8 cellular contexts compared by ENCODE assay signal in the genomic region with DNA sequence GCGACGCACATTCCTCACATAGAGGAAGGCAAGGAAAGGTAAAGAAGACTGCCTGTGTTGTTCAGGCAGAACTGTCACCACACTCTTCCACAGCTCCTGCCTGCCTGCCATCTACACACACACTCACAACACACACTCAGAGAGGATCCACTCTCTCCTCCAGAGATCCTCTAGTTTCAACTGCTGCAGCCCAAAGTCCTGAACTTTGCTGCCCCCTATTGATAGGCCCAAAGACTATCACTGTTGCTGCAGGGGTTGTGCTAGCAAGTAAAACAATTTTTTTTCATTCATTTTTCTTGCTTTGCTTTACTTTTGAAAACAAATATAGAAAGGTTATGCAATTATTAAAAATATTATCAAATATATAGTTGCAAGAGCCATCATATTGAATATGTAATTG. TPM values are rescaled to one million over a fixed set of nuclear protein-coding genes. Genes with fewer than 3 reads are reported as not detected.
A peak's percentile ranks its signal among the peaks of the same experiment; 100 is the strongest.
DNase-seq lines count a peak whose midpoint lies in the region; ATAC-seq and TF ChIP-seq lines count a peak whose summit lies in the region.

No MANE protein-coding gene starts in this region.

- peaks cover 16% of the 10 kb centered on the region for H3K27me3 Mint-ChIP-seq in WTC11 (ENCODE audit: low read depth)

- TF ChIP-seq CTCF in GM13976 (IDR thresholded peaks at IDR 0.05; ENCODE audit: borderline replicate concordance, control extremely low read depth, extremely low read depth, insufficient read depth, missing control alignments) (peak; percentile 53), WTC11 (IDR thresholded peaks at IDR 0.05) (peak; percentile 66)

- H3K4me1 Mint-ChIP-seq in WTC11 = peaks cover 2% of the 10 kb centered on the region; the same call in 1 of the 2 replicates

- in situ Hi-C loops in GM13976 (cut with MboI; ENCODE audit: low sequenced_read_pairs, unreplicated experiment) = no loop called here

- no peak overlapping the region for H3K27ac Mint-ChIP-seq in WTC11

- ATAC-seq in WTC11 = peak; percentile 94
- no peak for ATAC-seq in GM18867 (IDR thresholded peaks at IDR 0.05; ENCODE audit: unreplicated experiment)
- no peak for ATAC-seq in GM19351 (IDR thresholded peaks at IDR 0.05; ENCODE audit: unreplicated experiment)

- DNase-seq in Ammon's horn (ENCODE audit: low spot score) = peak; percentile 85
- peak; percentile 32 for DNase-seq in GM13976 (ENCODE audit: low spot score)
- peak; percentile 27 for DNase-seq in NCI-H2029 treated with DMSO at 0.1 percent for 48 hours (lab: John Stamatoyannopoulos, UW)
- peak; percentile 56 for DNase-seq in WTC11 (ENCODE audit: low spot score)
- peak in 39 of 42 donors; percentile 18 to 84 (median 69) for DNase-seq in head of caudate nucleus
- DNase-seq in retina = peak; percentile 54

- H3K4me3 Mint-ChIP-seq in WTC11 = no peak overlapping the region

- intact Hi-C loops in head of caudate nucleus (cut with DNase I) = no loop called here

- POLR2A ChIA-PET in WTC11 (lab: Charles Lee) = interaction anchor here (0.5 kb wide), 1 partner anchor 777 kb away, joined by 3 read pairs; no protein-coding TSS in a partner anchor

- H3K9me3 Mint-ChIP-seq in WTC11 = peaks cover 13% of the 10 kb centered on the region

- peaks cover 14% of the 10 kb centered on the region for H3K36me3 Mint-ChIP-seq in WTC11

- CTCF ChIA-PET in WTC11 (lab: Charles Lee) = interaction anchor here (0.6 to 3.9 kb wide), 15 partner anchors 11 to 1087 kb away, joined by 3 to 32 read pairs (median 4); a partner anchor contains a TSS

TF ChIP-seq in WTC11, 78 proteins besides CTCF, POLR2A, EP300 and RAD21:
- TF ChIP-seq RORB (CRISPR knock-in tag; IDR thresholded peaks at IDR 0.05) (no peak), ZNF671 (CRISPR knock-in tag; IDR thresholded peaks at IDR 0.05) (no peak), EMX1 (CRISPR knock-in tag; IDR thresholded peaks at IDR 0.05) (no peak), NFYB (CRISPR knock-in tag; conservative IDR thresholded peaks at IDR 0.05; ENCODE audit: low read depth) (no peak), OVOL2 (CRISPR knock-in tag; IDR thresholded peaks at IDR 0.05; ENCODE audit: borderline replicate concordance) (no peak), ZNF138 (CRISPR knock-in tag; conservative IDR thresholded peaks at IDR 0.05) (no peak), CBFB (CRISPR knock-in tag; IDR thresholded peaks at IDR 0.05; ENCODE audit: low read depth) (no peak), PRRX2 (CRISPR knock-in tag; IDR thresholded peaks at IDR 0.05) (no peak), RELA (CRISPR knock-in tag; IDR thresholded peaks at IDR 0.05; ENCODE audit: borderline replicate concordance) (no peak), JAZF1 (CRISPR knock-in tag; IDR thresholded peaks at IDR 0.05) (no peak), ZNF416 (CRISPR knock-in tag; IDR thresholded peaks at IDR 0.05) (no peak), ZNF423 (CRISPR knock-in tag; IDR thresholded peaks at IDR 0.05) (no peak), TEAD1 (CRISPR knock-in tag; IDR thresholded peaks at IDR 0.05) (no peak), SP1 (CRISPR knock-in tag; conservative IDR thresholded peaks at IDR 0.05) (no peak), FOXP1 (CRISPR knock-in tag; IDR thresholded peaks at IDR 0.05; ENCODE audit: borderline replicate concordance) (no peak)
- TF ChIP-seq, protein P1, sequence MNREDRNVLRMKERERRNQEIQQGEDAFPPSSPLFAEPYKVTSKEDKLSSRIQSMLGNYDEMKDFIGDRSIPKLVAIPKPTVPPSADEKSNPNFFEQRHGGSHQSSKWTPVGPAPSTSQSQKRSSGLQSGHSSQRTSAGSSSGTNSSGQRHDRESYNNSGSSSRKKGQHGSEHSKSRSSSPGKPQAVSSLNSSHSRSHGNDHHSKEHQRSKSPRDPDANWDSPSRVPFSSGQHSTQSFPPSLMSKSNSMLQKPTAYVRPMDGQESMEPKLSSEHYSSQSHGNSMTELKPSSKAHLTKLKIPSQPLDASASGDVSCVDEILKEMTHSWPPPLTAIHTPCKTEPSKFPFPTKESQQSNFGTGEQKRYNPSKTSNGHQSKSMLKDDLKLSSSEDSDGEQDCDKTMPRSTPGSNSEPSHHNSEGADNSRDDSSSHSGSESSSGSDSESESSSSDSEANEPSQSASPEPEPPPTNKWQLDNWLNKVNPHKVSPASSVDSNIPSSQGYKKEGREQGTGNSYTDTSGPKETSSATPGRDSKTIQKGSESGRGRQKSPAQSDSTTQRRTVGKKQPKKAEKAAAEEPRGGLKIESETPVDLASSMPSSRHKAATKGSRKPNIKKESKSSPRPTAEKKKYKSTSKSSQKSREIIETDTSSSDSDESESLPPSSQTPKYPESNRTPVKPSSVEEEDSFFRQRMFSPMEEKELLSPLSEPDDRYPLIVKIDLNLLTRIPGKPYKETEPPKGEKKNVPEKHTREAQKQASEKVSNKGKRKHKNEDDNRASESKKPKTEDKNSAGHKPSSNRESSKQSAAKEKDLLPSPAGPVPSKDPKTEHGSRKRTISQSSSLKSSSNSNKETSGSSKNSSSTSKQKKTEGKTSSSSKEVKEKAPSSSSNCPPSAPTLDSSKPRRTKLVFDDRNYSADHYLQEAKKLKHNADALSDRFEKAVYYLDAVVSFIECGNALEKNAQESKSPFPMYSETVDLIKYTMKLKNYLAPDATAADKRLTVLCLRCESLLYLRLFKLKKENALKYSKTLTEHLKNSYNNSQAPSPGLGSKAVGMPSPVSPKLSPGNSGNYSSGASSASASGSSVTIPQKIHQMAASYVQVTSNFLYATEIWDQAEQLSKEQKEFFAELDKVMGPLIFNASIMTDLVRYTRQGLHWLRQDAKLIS (CRISPR knock-in tag; IDR thresholded peaks at IDR 0.05; ENCODE audit: borderline replicate concordance) = no peak
- TF ChIP-seq, protein P2, sequence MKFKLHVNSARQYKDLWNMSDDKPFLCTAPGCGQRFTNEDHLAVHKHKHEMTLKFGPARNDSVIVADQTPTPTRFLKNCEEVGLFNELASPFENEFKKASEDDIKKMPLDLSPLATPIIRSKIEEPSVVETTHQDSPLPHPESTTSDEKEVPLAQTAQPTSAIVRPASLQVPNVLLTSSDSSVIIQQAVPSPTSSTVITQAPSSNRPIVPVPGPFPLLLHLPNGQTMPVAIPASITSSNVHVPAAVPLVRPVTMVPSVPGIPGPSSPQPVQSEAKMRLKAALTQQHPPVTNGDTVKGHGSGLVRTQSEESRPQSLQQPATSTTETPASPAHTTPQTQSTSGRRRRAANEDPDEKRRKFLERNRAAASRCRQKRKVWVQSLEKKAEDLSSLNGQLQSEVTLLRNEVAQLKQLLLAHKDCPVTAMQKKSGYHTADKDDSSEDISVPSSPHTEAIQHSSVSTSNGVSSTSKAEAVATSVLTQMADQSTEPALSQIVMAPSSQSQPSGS (CRISPR knock-in tag; IDR thresholded peaks at IDR 0.05; ENCODE audit: borderline replicate concordance, low read depth) = no peak
- TF ChIP-seq, protein P3, sequence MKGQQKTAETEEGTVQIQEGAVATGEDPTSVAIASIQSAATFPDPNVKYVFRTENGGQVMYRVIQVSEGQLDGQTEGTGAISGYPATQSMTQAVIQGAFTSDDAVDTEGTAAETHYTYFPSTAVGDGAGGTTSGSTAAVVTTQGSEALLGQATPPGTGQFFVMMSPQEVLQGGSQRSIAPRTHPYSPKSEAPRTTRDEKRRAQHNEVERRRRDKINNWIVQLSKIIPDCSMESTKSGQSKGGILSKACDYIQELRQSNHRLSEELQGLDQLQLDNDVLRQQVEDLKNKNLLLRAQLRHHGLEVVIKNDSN (CRISPR knock-in tag; IDR thresholded peaks at IDR 0.05) = no peak
- TF ChIP-seq, protein P4, sequence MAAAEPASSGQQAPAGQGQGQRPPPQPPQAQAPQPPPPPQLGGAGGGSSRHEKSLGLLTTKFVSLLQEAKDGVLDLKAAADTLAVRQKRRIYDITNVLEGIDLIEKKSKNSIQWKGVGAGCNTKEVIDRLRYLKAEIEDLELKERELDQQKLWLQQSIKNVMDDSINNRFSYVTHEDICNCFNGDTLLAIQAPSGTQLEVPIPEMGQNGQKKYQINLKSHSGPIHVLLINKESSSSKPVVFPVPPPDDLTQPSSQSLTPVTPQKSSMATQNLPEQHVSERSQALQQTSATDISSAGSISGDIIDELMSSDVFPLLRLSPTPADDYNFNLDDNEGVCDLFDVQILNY (CRISPR knock-in tag; IDR thresholded peaks at IDR 0.05) = no peak
- TF ChIP-seq, protein P5, sequence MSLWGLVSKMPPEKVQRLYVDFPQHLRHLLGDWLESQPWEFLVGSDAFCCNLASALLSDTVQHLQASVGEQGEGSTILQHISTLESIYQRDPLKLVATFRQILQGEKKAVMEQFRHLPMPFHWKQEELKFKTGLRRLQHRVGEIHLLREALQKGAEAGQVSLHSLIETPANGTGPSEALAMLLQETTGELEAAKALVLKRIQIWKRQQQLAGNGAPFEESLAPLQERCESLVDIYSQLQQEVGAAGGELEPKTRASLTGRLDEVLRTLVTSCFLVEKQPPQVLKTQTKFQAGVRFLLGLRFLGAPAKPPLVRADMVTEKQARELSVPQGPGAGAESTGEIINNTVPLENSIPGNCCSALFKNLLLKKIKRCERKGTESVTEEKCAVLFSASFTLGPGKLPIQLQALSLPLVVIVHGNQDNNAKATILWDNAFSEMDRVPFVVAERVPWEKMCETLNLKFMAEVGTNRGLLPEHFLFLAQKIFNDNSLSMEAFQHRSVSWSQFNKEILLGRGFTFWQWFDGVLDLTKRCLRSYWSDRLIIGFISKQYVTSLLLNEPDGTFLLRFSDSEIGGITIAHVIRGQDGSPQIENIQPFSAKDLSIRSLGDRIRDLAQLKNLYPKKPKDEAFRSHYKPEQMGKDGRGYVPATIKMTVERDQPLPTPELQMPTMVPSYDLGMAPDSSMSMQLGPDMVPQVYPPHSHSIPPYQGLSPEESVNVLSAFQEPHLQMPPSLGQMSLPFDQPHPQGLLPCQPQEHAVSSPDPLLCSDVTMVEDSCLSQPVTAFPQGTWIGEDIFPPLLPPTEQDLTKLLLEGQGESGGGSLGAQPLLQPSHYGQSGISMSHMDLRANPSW (CRISPR knock-in tag; conservative IDR thresholded peaks at IDR 0.05; ENCODE audit: low read depth) = no peak

RNA-seq across cellular contexts. Expression of a gene that starts 5.9 kb away (rescaled TPM):
- total RNA-seq in WTC11 (2021) = 0.21 to 0.64 TPM (median 0.33 TPM) in 3 replicates

RNA-seq across cellular contexts. Expression of a gene that starts 12.0 kb away (rescaled TPM):
- 7.8 to 9.6 TPM (median 8.7 TPM) in 3 replicates for total RNA-seq in WTC11 (2021)

RNA-seq across cellular contexts. Expression of a gene that starts 12.1 kb away (rescaled TPM):
- total RNA-seq in WTC11 (2021) = 39.1 to 46.9 TPM (median 42.3 TPM) in 3 replicates

Comparison
In these comparisons a context has a peak if more than half of its experiments do, and no peak if none do; other contexts are left out.
1. DNase-seq: peak in every context shown above with its lines; median percentile 85 in Ammon's horn; 69 in head of caudate nucleus; 56 in WTC11; 54 in retina; 32 in GM13976; 27 in NCI-H2029 treated with DMSO at 0.1 percent for 48 hours.